Comparison of ENCODE assay signal across 28 cellular contexts in genomic region chr13:74202129-74202528, GRCh38.
"Had no signal": no experiment of that assay in that cellular context is flagged by ENCODE, and none has a peak within 500 bp of the region (broad histone marks: within the 10 kb centered on the region; RNA-seq: fewer than 3 reads in every experiment).

No MANE protein-coding gene starts in this region.

- H3K36me3 ChIP-seq: MG63, SJCRH30 had no signal

- H3K27me3 ChIP-seq: MG63, SJCRH30 had no signal

- DNase-seq: activated CD4-positive, alpha-beta memory T cell treated with anti-CD3 and anti-CD28 coated beads, Interleukin-2, amount 10 ng/mL, durations not matched to agents 7 days and 5 days; activated CD4-positive, alpha-beta T cell treated with anti-CD3 and anti-CD28 coated beads, Interleukin-2, amount 10 ng/mL, durations not matched to agents 7 days and 5 days; activated CD4-positive, CD25-positive, alpha-beta regulatory T cell; activated CD8-positive, alpha-beta memory T cell treated with anti-CD3 and anti-CD28 coated beads, Interleukin-2, amount 50 U/mL, for 4 hours; activated gamma-delta T cell treated with Interleukin-2 at 50 U/mL for 16 hours; activated naive CD4-positive, alpha-beta T cell treated with anti-CD3 and anti-CD28 coated beads, Interleukin-2, amount 50 U/mL, for 16 hours; activated naive CD8-positive, alpha-beta T cell treated with anti-CD3 and anti-CD28 coated beads, Interleukin-2, amount 10 ng/mL, durations not matched to agents 7 days and 5 days; activated T-cell treated with anti-CD3 and anti-CD28 coated beads, Interleukin-2, amount 50 U/mL, for 72 hours; aorta; MG63; MV-4-11; NCI-H1417 treated with DMSO at 0.1 percent for 48 hours; NCI-H1694; NCI-H2029; NCI-H2107; NCI-H2171 treated with DMSO at 0.1 percent for 48 hours; NCI-H226; NCI-H510A; NCI-H526 treated with DMSO at 0.1 percent for 48 hours; NCI-H82; PC-3; SJCRH30; SK-N-SH; T-helper 1 cell had no signal

- H3K27ac ChIP-seq: KMS-11, SJCRH30, VCaP had no signal

- H3K4me1 Mint-ChIP-seq: activated CD4-positive, alpha-beta memory T cell treated with anti-CD3 and anti-CD28 coated beads, Interleukin-2, amount 10 ng/mL, durations not matched to agents 7 days and 5 days; activated CD4-positive, alpha-beta T cell treated with anti-CD3 and anti-CD28 coated beads, Interleukin-2, amount 10 ng/mL, durations not matched to agents 7 days and 5 days; activated naive CD8-positive, alpha-beta T cell treated with anti-CD3 and anti-CD28 coated beads, Interleukin-2, amount 10 ng/mL, durations not matched to agents 7 days and 5 days had no signal

- H3K9ac ChIP-seq: KMS-11, SK-N-SH had no signal

- H3K9me3 ChIP-seq: SK-N-SH had no signal

- ATAC-seq: activated T-cell treated with anti-CD3 and anti-CD28 coated beads, Interleukin-2, amount 50 U/mL, for 72 hours; PC-3 had no signal

- H3K36me3 Mint-ChIP-seq: brain had no signal

- H3K27ac Mint-ChIP-seq: activated CD4-positive, alpha-beta memory T cell treated with anti-CD3 and anti-CD28 coated beads, Interleukin-2, amount 10 ng/mL, durations not matched to agents 7 days and 5 days; activated naive CD8-positive, alpha-beta T cell treated with anti-CD3 and anti-CD28 coated beads, Interleukin-2, amount 10 ng/mL, durations not matched to agents 7 days and 5 days; activated T-cell treated with anti-CD3 and anti-CD28 coated beads, Interleukin-2, amount 50 U/mL, for 72 hours; activated T-helper 2 cell treated with anti-CD3 and anti-CD28 coated beads, Interferon-gamma antibody, Interleukin-2, Interleukin-4, amounts not matched to agents 10 μg/mL and 5 μg/mL and 100 μg/mL, durations not matched to agents 14 hours and 24 hours and 36 hours had no signal

- H3K4me2 ChIP-seq: KMS-11, SK-N-SH had no signal

- H3K4me3 ChIP-seq: MG63, SJCRH30 had no signal

- H3K4me3 Mint-ChIP-seq: activated CD4-positive, alpha-beta memory T cell treated with anti-CD3 and anti-CD28 coated beads, Interleukin-2, amount 10 ng/mL, durations not matched to agents 7 days and 5 days; activated CD4-positive, alpha-beta T cell treated with anti-CD3 and anti-CD28 coated beads, Interleukin-2, amount 10 ng/mL, durations not matched to agents 7 days and 5 days; activated naive CD8-positive, alpha-beta T cell treated with anti-CD3 and anti-CD28 coated beads, Interleukin-2, amount 10 ng/mL, durations not matched to agents 7 days and 5 days; activated T-cell treated with anti-CD3 and anti-CD28 coated beads, Interleukin-2, amount 50 U/mL, for 72 hours had no signal

- H3K27me3 Mint-ChIP-seq: activated naive CD8-positive, alpha-beta T cell treated with anti-CD3 and anti-CD28 coated beads, Interleukin-2, amount 10 ng/mL, durations not matched to agents 7 days and 5 days had no signal
